Comparison of ENCODE assay signal across 8 cellular contexts in the genomic region with DNA sequence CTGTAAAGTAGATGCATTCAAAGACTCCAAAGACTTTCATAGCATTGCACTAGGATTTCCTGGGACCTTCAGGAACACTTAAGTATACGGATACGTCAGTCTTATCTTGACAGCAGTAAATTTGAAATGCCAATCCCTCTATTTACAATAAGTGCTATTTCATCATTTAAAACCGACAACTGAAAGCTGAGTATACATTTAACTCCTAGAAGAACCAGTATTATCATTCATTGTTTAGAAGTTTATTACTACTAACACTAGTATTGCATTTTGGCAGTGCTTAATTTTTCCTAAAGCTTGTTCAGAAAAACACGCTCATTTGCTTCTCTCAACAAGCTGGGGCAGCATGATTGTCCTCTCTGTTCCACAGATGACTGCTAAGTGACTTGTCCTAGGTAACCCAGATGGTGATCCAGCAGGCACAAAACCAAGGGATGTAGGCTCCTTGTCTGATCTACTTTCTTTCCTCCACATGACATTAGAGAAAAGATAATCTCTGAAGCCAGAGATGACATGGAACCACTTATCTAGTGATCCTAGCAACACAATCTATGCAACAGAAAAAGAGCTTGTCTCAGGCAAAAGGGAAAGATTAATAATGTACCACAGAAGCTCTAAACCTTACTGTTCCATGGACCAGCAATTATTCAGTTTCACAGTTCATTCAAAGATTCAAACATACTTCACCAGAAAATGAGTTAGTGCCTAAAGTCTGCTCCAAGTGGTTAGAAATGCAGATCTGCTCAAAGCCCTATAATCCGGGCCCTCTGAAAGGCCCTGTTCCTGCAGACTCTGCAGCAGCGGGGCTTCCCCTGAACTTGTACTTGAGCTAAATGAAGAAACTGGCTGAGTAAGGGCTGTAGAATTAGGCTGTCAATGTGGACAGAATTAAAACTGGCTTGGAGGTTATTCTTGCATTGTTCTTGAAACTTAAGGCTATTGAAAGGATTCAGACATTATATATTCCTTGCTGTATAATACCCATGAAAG. TPM values are rescaled to one million over a fixed set of nuclear protein-coding genes. Genes with fewer than 3 reads are reported as not detected.
A peak's percentile ranks its signal among the peaks of the same experiment; 100 is the strongest.
DNase-seq lines count a peak whose midpoint lies in the region; ATAC-seq, FAIRE-seq and TF ChIP-seq lines count a peak whose summit lies in the region.

No MANE protein-coding gene starts in this region.

- H3K27me3 ChIP-seq in ACC112 (ENCODE audit: insufficient read depth, low read length), result no peaks in the 10 kb centered on the region
- H3K27me3 ChIP-seq in adrenal gland, result no peaks in the 10 kb centered on the region
- H3K27me3 ChIP-seq in transverse colon, result no peaks in the 10 kb centered on the region
- no peaks in the 10 kb centered on the region; the same call in 1 of the 2 replicates for H3K27me3 ChIP-seq in Karpas-422 (ENCODE audit: low read length)

- no peak for TF ChIP-seq EP300 in transverse colon (IDR thresholded peaks at IDR 0.05; ENCODE audit: low read depth)

- no peak for TF ChIP-seq POLR2A in adrenal gland (IDR thresholded peaks at IDR 0.05)
- TF ChIP-seq POLR2A in transverse colon (IDR thresholded peaks at IDR 0.05), result no peak

- TF ChIP-seq CTCF in adrenal gland (IDR thresholded peaks at IDR 0.05), result no peak
- no peak for TF ChIP-seq CTCF in transverse colon (IDR thresholded peaks at IDR 0.05)

- H3K4me1 ChIP-seq in ACC112 (ENCODE audit: control insufficient read depth, insufficient read depth, low read length, unreplicated experiment) (peaks cover 74% of the 10 kb centered on the region), adrenal gland (replicated peaks in 1 of 2) (peaks cover 23 to 51% of the 10 kb centered on the region in 2 donors), transverse colon (peaks cover 22 to 83% (median 56%) of the 10 kb centered on the region in 4 donors), Karpas-422 (ENCODE audit: low read length) (peaks cover 28% of the 10 kb centered on the region)

- H3K79me2 ChIP-seq in ACC112 (ENCODE audit: control insufficient read depth, insufficient read depth, low read length, unreplicated experiment) (peaks cover 99% of the 10 kb centered on the region), Karpas-422 (ENCODE audit: low read length) (no peaks in the 10 kb centered on the region)

- DNase-seq in adrenal gland, result peak in 3 of 7 donors; percentile 16 to 27 (median 21)
- DNase-seq in medulla oblongata (ENCODE audit: extremely low spot score), result peak; percentile 69
- no peak for DNase-seq in transverse colon
- DNase-seq in Karpas-422, result no peak
- no peak for DNase-seq in urothelium cell line (ENCODE audit: low spot score)

- no peaks in the 10 kb centered on the region for H3K9me3 ChIP-seq in adrenal gland (replicated peaks in 1 of 3)
- H3K9me3 ChIP-seq in transverse colon, result no peaks in the 10 kb centered on the region
- no peaks in the 10 kb centered on the region for H3K9me3 ChIP-seq in Karpas-422 (ENCODE audit: low read length)

- H3K9me2 ChIP-seq in Karpas-422 (replicated peaks; ENCODE audit: insufficient read depth, low read length), result no peaks in the 10 kb centered on the region

- H3K4me3 ChIP-seq in ACC112 (ENCODE audit: low read depth, low read length), result peak overlapping the region; percentile 93
- peak overlapping the region in 1 of 4 donors; percentile 90 for H3K4me3 ChIP-seq in adrenal gland
- peak overlapping the region in 1 of 4 donors; percentile 90 for H3K4me3 ChIP-seq in transverse colon
- H3K4me3 ChIP-seq in Karpas-422 (ENCODE audit: low read length), result no peak overlapping the region

- intact Hi-C loops in adrenal gland (cut with DNase I), result no loop called here
- intact Hi-C loops in transverse colon (cut with DNase I; ENCODE audit: low total_unique reads), result loop anchor here (10.0 kb wide), 1 partner anchor 93 kb away; no protein-coding TSS in a partner anchor

- H3K36me3 ChIP-seq in ACC112 (ENCODE audit: insufficient read depth, low read length), result peaks cover 20% of the 10 kb centered on the region
- no peaks in the 10 kb centered on the region for H3K36me3 ChIP-seq in adrenal gland (replicated peaks in 1 of 2)
- H3K36me3 ChIP-seq in transverse colon, result no peaks in the 10 kb centered on the region
- H3K36me3 ChIP-seq in Karpas-422 (ENCODE audit: insufficient read depth, low read length), result no peaks in the 10 kb centered on the region

- no peak overlapping the region for H3K9ac ChIP-seq in Karpas-422 (ENCODE audit: low read length)

- no peak overlapping the region for H3K4me2 ChIP-seq in Karpas-422 (ENCODE audit: low read depth, low read length, poor library complexity, severe bottlenecking)

- in situ Hi-C loops in transverse colon (cut with MboI; ENCODE audit: low pct_ligation_motif_present in 1 of 4, low pct_unique_long_range_greater_than_20kb in 1 of 4, low sequenced_read_pairs in 3 of 4), result loop anchor here in 3 of 4 donors (25.0 kb wide), 2 partner anchors 101 to 276 kb away; no protein-coding TSS in a partner anchor

- no peaks in the 10 kb centered on the region for H4K20me1 ChIP-seq in Karpas-422 (ENCODE audit: insufficient read depth, low read depth, low read length)

- peak overlapping the region; percentile 91 for H3K27ac ChIP-seq in ACC112 (ENCODE audit: low read depth, low read length)
- peak overlapping the region in 3 of 5 donors; percentile 71 to 92 (median 88) for H3K27ac ChIP-seq in adrenal gland
- peak overlapping the region; percentile 82 to 89 (median 86) for H3K27ac ChIP-seq in transverse colon
- H3K27ac ChIP-seq in Karpas-422 (ENCODE audit: low read length), result no peak overlapping the region

- 63 to 80% (median 70%) methylated on average over 6 of the region's 6 CpGs for WGBS in adrenal gland, 4 donors
- WGBS in transverse colon (ENCODE audit: low coverage in 1 of 2), 2 donors, result 42 to 59% methylated on average over 4 to 6 of the region's 6 CpGs

- H2AFZ ChIP-seq in ACC112 (ENCODE audit: low read length, unreplicated experiment) (no peak overlapping the region), Karpas-422 (ENCODE audit: low read length) (no peak overlapping the region)

- ATAC-seq in GM19397 (IDR thresholded peaks at IDR 0.05; ENCODE audit: unreplicated experiment) (peak; percentile 27), HG03565 (IDR thresholded peaks at IDR 0.05; ENCODE audit: unreplicated experiment) (peak; percentile 29)

- no peak for FAIRE-seq in urothelium cell line (lab: Jason Lieb, UNC)

RNA-seq across cellular contexts. Expression of gene MAML2, which starts 5.2 kb away (rescaled TPM):
- total RNA-seq in adrenal gland (10 to 100 TPM in 5 of 8 donors, 1 to 10 TPM in 3; 6.2 to 19.4 (median 11.1) TPM), transverse colon (10 to 100 TPM; 15.9 to 31.9 (median 24.9) TPM)
- 1 to 10 TPM; 1.4 to 5.7 (median 3.7) TPM for polyA plus RNA-seq in adrenal gland
- total RNA-seq in Karpas-422 (2014; rRNA removed; shearing (Covaris generic); ENCODE audit: low replicate concordance), result 0.11 and 0.18 TPM in 2 replicates

RNA-seq across cellular contexts. Expression of gene CCDC82, which starts 51.9 kb away (rescaled TPM):
- total RNA-seq in adrenal gland (10 to 100 TPM in 7 of 8 donors, 1 to 10 TPM in 1; 4.7 to 48.1 (median 13.3) TPM), transverse colon (10 to 100 TPM in 3 of 4 donors, 1 to 10 TPM in 1; 9.6 to 41.1 (median 23.8) TPM)
- 10 to 100 TPM; 16.2 to 37.6 (median 21.3) TPM for polyA plus RNA-seq in adrenal gland
- total RNA-seq in Karpas-422 (2014; rRNA removed; shearing (Covaris generic); ENCODE audit: low replicate concordance), result 39.4 and 88.6 TPM in 2 replicates

RNA-seq across cellular contexts. Expression of gene JRKL, which starts 52.0 kb away (rescaled TPM):
- 10 to 100 TPM in 1 of 8 donors, 1 to 10 TPM in 6, under 1 TPM in 1; 0.87 to 10.2 (median 4.6) TPM for total RNA-seq in adrenal gland
- 10 to 100 TPM in 1 of 3 donors, 1 to 10 TPM in 2; 2.5 to 12.4 (median 3.6) TPM for polyA plus RNA-seq in adrenal gland
- total RNA-seq in transverse colon, result 100 to 1,000 TPM in 1 of 4 donors, 1 to 10 TPM in 3; 1.1 to 210 (median 8.2) TPM
- 17.4 and 18.6 TPM in 2 replicates for total RNA-seq in Karpas-422 (2014; rRNA removed; shearing (Covaris generic); ENCODE audit: low replicate concordance)
